Comparison of ENCODE assay signal across 9 cellular contexts in genomic region chr5:113043491-113043931, GRCh38.
DNase-seq lines count a peak whose midpoint lies in the region; ATAC-seq and TF ChIP-seq lines count a peak whose summit lies in the region.
"Had no signal": no experiment of that assay in that cellular context is flagged by ENCODE, and none has a peak within 500 bp of the region (broad histone marks: within the 10 kb centered on the region; RNA-seq: fewer than 3 reads in every experiment).

No MANE protein-coding gene starts in this region.

- CTCF ChIA-PET in IMR-90 (lab: Yijun Ruan, JAX): interaction anchor here (0.6 to 1.5 kb wide), 3 partner anchors 9 to 468 kb away, joined by 3 to 6 read pairs (median 3); no protein-coding TSS in a partner anchor
- CTCF ChIA-PET in CD4-positive, alpha-beta memory T cell (lab: Charles Lee; ENCODE audit: partially characterized antibody): interaction anchor here (1.1 to 2.0 kb wide), 6 partner anchors 9 to 468 kb away, joined by 3 to 7 read pairs (median 3); no protein-coding TSS in a partner anchor

- H2BK5ac ChIP-seq in IMR-90 (ENCODE audit: low read depth, low read length, poor library complexity, severe bottlenecking): peak overlapping the region; percentile 15

- H3K27me3 ChIP-seq in IMR-90 (ENCODE audit: control insufficient read depth, insufficient read depth, low read length): no peaks in the 10 kb centered on the region
- H3K27me3 ChIP-seq in CD4-positive, alpha-beta memory T cell (ENCODE audit: insufficient read depth, low read length): no peaks in the 10 kb centered on the region

- H4K5ac ChIP-seq in IMR-90 (ENCODE audit: low read depth, low read length): no peak overlapping the region

- H3K56ac ChIP-seq in IMR-90 (ENCODE audit: extremely low read depth, insufficient read depth, low read length): no peak overlapping the region

- intact Hi-C loops in IMR-90 (cut with micrococcal nuclease): no loop called here
- intact Hi-C loops in CD4-positive, alpha-beta memory T cell (cut with micrococcal nuclease): no loop called here

- peak; percentile 63 for TF ChIP-seq RAD21 in IMR-90 (IDR thresholded peaks at IDR 0.05; ENCODE audit: low read length)

- no peak overlapping the region for H3K4me3 ChIP-seq in AG09309 (ENCODE audit: control insufficient read depth, low read depth, low read length)
- no peak overlapping the region for H3K4me3 ChIP-seq in IMR-90 (ENCODE audit: insufficient read depth, low read depth, low read length)
- no peak overlapping the region for H3K4me3 ChIP-seq in mesodermal cell (ENCODE audit: extremely low read depth, insufficient read depth, low read length, poor library complexity, severe bottlenecking)
- no peak overlapping the region for H3K4me3 ChIP-seq in CD4-positive, alpha-beta memory T cell (ENCODE audit: low read length in 2 of 2)

- H3K79me1 ChIP-seq in IMR-90 (ENCODE audit: low read depth in 1 of 2, low read length in 2 of 2): no peaks in the 10 kb centered on the region; a peak in 2 of 4 replicates

- H3K9me3 ChIP-seq in IMR-90 (ENCODE audit: control insufficient read depth, insufficient read depth, low read length): no peaks in the 10 kb centered on the region
- no peaks in the 10 kb centered on the region for H3K9me3 ChIP-seq in mesodermal cell (ENCODE audit: control insufficient read depth, low read length)
- no peaks in the 10 kb centered on the region for H3K9me3 ChIP-seq in T-helper 17 cell (ENCODE audit: control insufficient read depth, low read length, poor library complexity, severe bottlenecking)
- H3K9me3 ChIP-seq in CD4-positive, alpha-beta memory T cell (ENCODE audit: control insufficient read depth in 1 of 2, low read length in 2 of 2): no peaks in the 10 kb centered on the region

- H2AFZ ChIP-seq in IMR-90 (replicated peaks; ENCODE audit: low read length, poor library complexity): peak overlapping the region; percentile 61

- peak overlapping the region; percentile 55; the same call in 1 of the 2 replicates for H2AK5ac ChIP-seq in IMR-90 (ENCODE audit: low read depth, low read length)

- no peak overlapping the region for H2BK20ac ChIP-seq in IMR-90 (ENCODE audit: low read depth, low read length)

- 0 out of 2 replicates have a peak overlapping the region, but pooled peaks have one; percentile 7 for H3K4ac ChIP-seq in IMR-90 (ENCODE audit: low read depth, low read length)

- H2BK120ac ChIP-seq in IMR-90 (ENCODE audit: low read depth, low read length): no peak overlapping the region

- no peaks in the 10 kb centered on the region for H4K20me1 ChIP-seq in IMR-90 (ENCODE audit: insufficient read depth, low read length)

- no peak overlapping the region for H3K14ac ChIP-seq in IMR-90 (replicated peaks; ENCODE audit: low read depth, low read length)

- no peak overlapping the region for H3K9ac ChIP-seq in IMR-90 (ENCODE audit: low read depth, low read length)

- no peak overlapping the region for H3K27ac Mint-ChIP-seq in T-helper 17 cell
- no peak overlapping the region for H3K27ac Mint-ChIP-seq in CD4-positive, alpha-beta memory T cell
- H3K27ac Mint-ChIP-seq: IgD-negative memory B cell had no signal

- TF ChIP-seq CTCF in AG09309 (IDR thresholded peaks at IDR 0.05; ENCODE audit: control insufficient read depth, insufficient read depth, low read depth, low read length, missing control alignments): peak; percentile 31
- TF ChIP-seq CTCF in IMR-90 (conservative IDR thresholded peaks at IDR 0.05; ENCODE audit: low read depth, low read length): peak; percentile 36

- no peak overlapping the region for H3K23ac ChIP-seq in IMR-90 (ENCODE audit: low read depth, low read length)

- dilution Hi-C loops in IMR-90 (cut with HindIII; ENCODE audit: low sequenced_read_pairs, unreplicated experiment): no loop called here

- H3K36me3 ChIP-seq in IMR-90 (ENCODE audit: control insufficient read depth, insufficient read depth, low read length) (peaks cover 47% of the 10 kb centered on the region), mesodermal cell (ENCODE audit: control insufficient read depth, insufficient read depth, low read length) (peaks cover 16% of the 10 kb centered on the region)
- H3K36me3 ChIP-seq in CD4-positive, alpha-beta memory T cell (ENCODE audit: insufficient read depth, low read length): no peaks in the 10 kb centered on the region

- H3K4me2 ChIP-seq in IMR-90 (ENCODE audit: low read depth, low read length): no peak overlapping the region

- H4K91ac ChIP-seq in IMR-90 (ENCODE audit: insufficient read depth, low read depth, low read length): no peak overlapping the region

- H3K36me3 Mint-ChIP-seq in T-helper 17 cell (ENCODE audit: low read depth): no peaks in the 10 kb centered on the region
- peaks cover 17 to 27% of the 10 kb centered on the region in 2 donors for H3K36me3 Mint-ChIP-seq in CD4-positive, alpha-beta memory T cell

- no peak overlapping the region for H3K27ac ChIP-seq in IMR-90 (ENCODE audit: insufficient read depth, low read length)
- peak overlapping the region; percentile 66 for H3K27ac ChIP-seq in mesodermal cell (ENCODE audit: low read depth, low read length, severe bottlenecking)
- H3K27ac ChIP-seq in CD4-positive, alpha-beta memory T cell (ENCODE audit: low read depth, low read length): no peak overlapping the region

- H3K4me1 Mint-ChIP-seq in T-helper 17 cell: peaks cover 3% of the 10 kb centered on the region
- peaks cover 0 to 6% (median 5%) of the 10 kb centered on the region in 4 donors for H3K4me1 Mint-ChIP-seq in CD4-positive, alpha-beta memory T cell

- no TSS peak for BruUV-seq in IMR-90 (replicated peaks; lab: Mats Ljungman, UMichigan)

- in situ Hi-C loops in IMR-90 (cut with MboI; ENCODE audit: low sequenced_read_pairs): no loop called here

- H2BK15ac ChIP-seq in IMR-90 (ENCODE audit: low read depth, low read length): no peak overlapping the region

- H3K27me3 Mint-ChIP-seq in T-helper 17 cell: no peaks in the 10 kb centered on the region
- no peaks in the 10 kb centered on the region for H3K27me3 Mint-ChIP-seq in CD4-positive, alpha-beta memory T cell

- peaks cover 6% of the 10 kb centered on the region for H3K9me1 ChIP-seq in IMR-90 (ENCODE audit: insufficient read depth, low read length)

- no peak for TF ChIP-seq POLR2A in IMR-90 (IDR thresholded peaks at IDR 0.05; ENCODE audit: low read depth, low read length)

- ATAC-seq in IMR-90 (ENCODE audit: low read depth) (peak; percentile 62), T-helper 17 cell (no peak), GM19452 (IDR thresholded peaks at IDR 0.05; ENCODE audit: unreplicated experiment) (no peak)

- DNase-seq in AG09309 (ENCODE audit: low read depth) (no peak), IMR-90 (no peak), amniotic epithelial cell (ENCODE audit: low read depth) (peak; percentile 50), T-helper 17 cell (no peak), kidney tubule cell (ENCODE audit: low spot score) (no peak)
- no peak for DNase-seq in CD4-positive, alpha-beta memory T cell

- H3K18ac ChIP-seq in IMR-90 (ENCODE audit: low read depth, low read length): no peak overlapping the region

- H3K4me3 Mint-ChIP-seq in T-helper 17 cell: no peak overlapping the region
- no peak overlapping the region for H3K4me3 Mint-ChIP-seq in CD4-positive, alpha-beta memory T cell
- H3K4me3 Mint-ChIP-seq: IgD-negative memory B cell had no signal

- no peak overlapping the region for H2AK9ac ChIP-seq in IMR-90 (replicated peaks; ENCODE audit: low read depth, low read length, poor library complexity)

- H3K4me1 ChIP-seq in IMR-90 (ENCODE audit: control insufficient read depth, insufficient read depth, low read length): peaks cover 13% of the 10 kb centered on the region
- peaks cover 24% of the 10 kb centered on the region for H3K4me1 ChIP-seq in mesodermal cell (ENCODE audit: control insufficient read depth, insufficient read depth, low read length, poor library complexity, severe bottlenecking)
- H3K4me1 ChIP-seq in CD4-positive, alpha-beta memory T cell (ENCODE audit: insufficient read depth, low read length): no peaks in the 10 kb centered on the region

- POLR2A ChIA-PET in IMR-90 (lab: Charles Lee; ENCODE audit: unreplicated experiment): no interaction called here
- POLR2A ChIA-PET in CD4-positive, alpha-beta memory T cell (lab: Charles Lee; ENCODE audit: partially characterized antibody): no interaction called here

- H3K9me3 Mint-ChIP-seq in CD4-positive, alpha-beta memory T cell: no peaks in the 10 kb centered on the region
- H3K9me3 Mint-ChIP-seq: IgD-negative memory B cell had no signal

- WGBS in IMR-90 (ENCODE audit: extremely low coverage in 2 of 2, insufficient read length in 1 of 2), 2 experiments: no CpG with 5 or more reads among the region's 16 CpGs
- WGBS in mesodermal cell (ENCODE audit: insufficient coverage in 2 of 2), 2 experiments: 86 to 88% methylated on average over 16 of the region's 16 CpGs

- no peak overlapping the region for H4K8ac ChIP-seq in IMR-90 (ENCODE audit: low read depth in 2 of 2, low read length in 2 of 2)

TF ChIP-seq in IMR-90, 13 proteins besides CTCF, POLR2A, EP300 and RAD21:
- TF ChIP-seq MAFK (IDR thresholded peaks at IDR 0.05; ENCODE audit: low read depth, low read length): no peak
- TF ChIP-seq SMC3 (IDR thresholded peaks at IDR 0.05; ENCODE audit: low read depth, low read length): peak; percentile 38
- TF ChIP-seq MXI1 (IDR thresholded peaks at IDR 0.05; ENCODE audit: borderline replicate concordance, low read depth, low read length): no peak
- TF ChIP-seq RCOR1 (IDR thresholded peaks at IDR 0.05; ENCODE audit: insufficient replicate concordance, low read length): no peak
- no peak for TF ChIP-seq CHD1 (IDR thresholded peaks at IDR 0.05; ENCODE audit: low read depth, low read length)
